Comparison of ENCODE assay signal across 24 cellular contexts in the genomic region with DNA sequence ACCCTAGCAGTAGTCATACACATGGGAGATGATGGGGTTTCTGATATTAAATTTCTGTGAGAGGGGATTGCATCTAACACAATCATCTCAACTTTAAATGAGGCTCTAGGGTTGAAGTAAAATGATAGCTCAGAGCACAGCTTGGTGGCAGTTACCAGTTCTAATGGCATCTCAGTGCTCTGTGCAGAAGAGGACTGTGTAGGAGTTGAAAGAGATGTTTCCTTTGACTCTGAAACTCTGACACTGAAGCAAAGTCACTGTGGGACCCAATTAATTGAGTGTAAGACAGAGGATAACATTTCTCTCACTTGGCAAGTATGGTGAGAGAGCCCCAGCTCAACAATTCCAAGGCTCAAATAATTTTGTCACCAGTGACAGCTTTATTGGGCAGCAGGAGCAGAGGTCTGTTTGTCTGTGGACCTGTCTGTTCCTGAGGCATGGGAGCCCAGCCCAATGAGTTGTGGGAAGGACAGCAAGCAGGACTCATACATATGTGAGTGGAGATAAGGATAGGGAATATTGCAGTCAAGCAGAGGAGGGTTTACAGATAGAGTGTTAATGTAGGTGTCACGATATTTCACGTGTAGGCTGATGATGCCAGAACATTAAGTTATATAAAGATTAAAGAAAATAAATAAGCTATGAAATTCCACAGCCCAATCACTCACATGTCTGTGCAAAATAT.
"Had no signal": no experiment of that assay in that cellular context is flagged by ENCODE, and none has a peak within 500 bp of the region (broad histone marks: within the 10 kb centered on the region; RNA-seq: fewer than 3 reads in every experiment).

No MANE protein-coding gene starts in this region.

- H3K4me1 ChIP-seq: foreskin keratinocyte, left lung, neural progenitor cell, tibial artery had no signal

- H3K27me3 ChIP-seq: foreskin keratinocyte, hepatocyte, left lung, neural progenitor cell, tibial artery had no signal

- H3K27ac Mint-ChIP-seq: activated naive CD8-positive, alpha-beta T cell treated with anti-CD3 and anti-CD28 coated beads for 36 hours; immature natural killer cell; naive thymus-derived CD4-positive, alpha-beta T cell; neural progenitor cell; progenitor cell of endocrine pancreas had no signal

- H3K4me1 Mint-ChIP-seq: activated naive CD8-positive, alpha-beta T cell treated with anti-CD3 and anti-CD28 coated beads for 36 hours; immature natural killer cell; naive thymus-derived CD4-positive, alpha-beta T cell; neural progenitor cell had no signal

- H3K36me3 Mint-ChIP-seq: activated naive CD8-positive, alpha-beta T cell treated with anti-CD3 and anti-CD28 coated beads for 36 hours; immature natural killer cell; naive thymus-derived CD4-positive, alpha-beta T cell; neural progenitor cell had no signal

- H3K9me3 ChIP-seq: left lung, spleen, tibial artery had no signal

- DNase-seq: activated CD4-positive, alpha-beta T cell treated with anti-CD3 and anti-CD28 coated beads for 4 hours; activated CD4-positive, alpha-beta T cell treated with anti-CD3 and anti-CD28 coated beads, Interleukin-2, amount 50 U/mL, for 48 hours; activated CD4-positive, CD25-positive, alpha-beta regulatory T cell; activated CD8-positive, alpha-beta memory T cell treated with anti-CD3 and anti-CD28 coated beads, Interleukin-2, amount 50 U/mL, for 48 hours; activated naive CD4-positive, alpha-beta T cell treated with Interleukin-2 at 50 U/mL for 16 hours; activated naive CD8-positive, alpha-beta T cell treated with anti-CD3 and anti-CD28 coated beads for 36 hours; activated T-cell treated with anti-CD3 and anti-CD28 coated beads, Interleukin-2, amount 50 U/mL, for 4 hours; central memory CD4-positive, alpha-beta T cell; dermis blood vessel endothelial cell; effector CD8-positive, alpha-beta T cell; foreskin keratinocyte; glutamatergic neuron; immature natural killer cell; left lung; naive thymus-derived CD4-positive, alpha-beta T cell; retina; spleen; stimulated activated CD4-positive, alpha-beta T cell treated with anti-CD3 and anti-CD28 coated beads, Interleukin-4, amount 100 ng/mL, for 1 hour; stimulated activated naive CD4-positive, alpha-beta T cell treated with Interleukin-2 at 50 U/mL for 16 hours; tibial artery had no signal

- H3K4me3 Mint-ChIP-seq: activated naive CD8-positive, alpha-beta T cell treated with anti-CD3 and anti-CD28 coated beads for 36 hours; activated T-cell treated with anti-CD3 and anti-CD28 coated beads, Interleukin-2, amount 50 U/mL, for 4 hours; immature natural killer cell; naive thymus-derived CD4-positive, alpha-beta T cell; neural progenitor cell had no signal

- H3K36me3 ChIP-seq: left lung, neural progenitor cell, spleen, tibial artery had no signal

- ATAC-seq: foreskin keratinocyte; left lung; naive thymus-derived CD4-positive, alpha-beta T cell had no signal

- H3K79me2 ChIP-seq: hepatocyte had no signal

- H3K27me3 Mint-ChIP-seq: progenitor cell of endocrine pancreas had no signal

- H3K9me3 Mint-ChIP-seq: activated naive CD8-positive, alpha-beta T cell treated with anti-CD3 and anti-CD28 coated beads for 36 hours; activated T-cell treated with anti-CD3 and anti-CD28 coated beads, Interleukin-2, amount 50 U/mL, for 4 hours; neural progenitor cell had no signal

- H3K27ac ChIP-seq: foreskin keratinocyte, hepatocyte, left lung, neural progenitor cell, spleen, tibial artery had no signal

- H3K4me3 ChIP-seq: hepatocyte, left lung, lung, neural progenitor cell, spleen, tibial artery had no signal

- H3K4me2 ChIP-seq: hepatocyte, neural progenitor cell had no signal

- H3K9ac ChIP-seq: neural progenitor cell had no signal

- H2AFZ ChIP-seq: hepatocyte, neural progenitor cell had no signal
